8 cellular contexts compared by ENCODE assay signal in the genomic region with DNA sequence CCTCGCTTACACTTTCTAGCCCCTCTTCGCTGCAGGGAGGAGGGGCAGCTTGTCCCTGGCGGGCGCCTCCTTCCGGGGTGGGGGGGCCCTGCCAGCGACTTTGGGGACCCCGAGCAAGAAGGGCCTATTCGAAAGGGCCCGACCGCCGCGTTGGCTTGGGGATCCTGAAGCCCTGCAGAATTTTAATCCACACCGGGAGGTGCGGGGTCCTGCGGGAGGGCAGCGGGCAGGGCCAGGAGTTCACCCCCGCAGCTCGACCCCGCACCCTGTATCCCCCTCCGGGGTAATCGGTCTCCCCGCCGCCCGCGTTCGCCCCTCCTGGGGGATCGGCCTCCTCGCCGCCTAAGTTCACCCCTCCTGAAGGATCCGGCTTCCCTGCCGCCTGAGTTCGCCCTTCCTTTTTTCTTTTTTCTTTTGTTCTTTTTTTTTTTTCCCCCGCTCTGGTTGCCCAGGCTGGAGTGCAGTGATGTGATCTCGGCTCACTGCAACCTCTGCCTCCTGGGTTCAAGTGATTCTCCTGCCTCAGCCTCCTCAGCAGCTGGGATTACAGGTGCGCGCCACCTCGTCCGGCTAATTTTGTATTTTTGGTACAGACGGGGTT. TPM values are rescaled to one million over a fixed set of nuclear protein-coding genes. Genes with fewer than 3 reads are reported as not detected.
A peak's percentile ranks its signal among the peaks of the same experiment; 100 is the strongest.
DNase-seq lines count a peak whose midpoint lies in the region; ATAC-seq and TF ChIP-seq lines count a peak whose summit lies in the region.

No MANE protein-coding gene starts in this region.

- no peak for TF ChIP-seq EP300 in esophagus muscularis mucosa (IDR thresholded peaks at IDR 0.05)

- peaks cover 7% of the 10 kb centered on the region; the same call in 1 of the 2 replicates for H3K4me1 ChIP-seq in SJCRH30
- peaks cover 44 to 72% (median 66%) of the 10 kb centered on the region in 4 donors for H3K4me1 ChIP-seq in esophagus muscularis mucosa
- H3K4me1 ChIP-seq in rectal smooth muscle tissue (ENCODE audit: control insufficient read depth, insufficient read depth, low read length): peaks cover 15% of the 10 kb centered on the region

- TF ChIP-seq CTCF in GM06990 (IDR thresholded peaks at IDR 0.05; ENCODE audit: insufficient read depth, low read length, poor library complexity, severe bottlenecking) (no peak), esophagus muscularis mucosa (IDR thresholded peaks at IDR 0.05) (no peak), omental fat pad (IDR thresholded peaks at IDR 0.05) (no peak)

- H3K36me3 ChIP-seq in GM06990 (ENCODE audit: control insufficient read depth, insufficient read depth, low read length) (peaks cover 3% of the 10 kb centered on the region), SJCRH30 (no peaks in the 10 kb centered on the region), esophagus muscularis mucosa (peaks cover 7 to 23% (median 20%) of the 10 kb centered on the region in 4 donors), rectal smooth muscle tissue (ENCODE audit: control insufficient read depth, insufficient read depth, low read length) (peaks cover 11% of the 10 kb centered on the region)

- no peaks in the 10 kb centered on the region for H3K9me3 ChIP-seq in SJCRH30 (replicated peaks)
- no peaks in the 10 kb centered on the region for H3K9me3 ChIP-seq in esophagus muscularis mucosa

- ATAC-seq in omental fat pad (ENCODE audit: low FRiP score): no peak
- no peak for ATAC-seq in HG02840 (IDR thresholded peaks at IDR 0.05; ENCODE audit: low FRiP score, unreplicated experiment)

- 44% methylated on average over 31 of the region's 39 CpGs for WGBS in esophagus muscularis mucosa

- H3K27ac ChIP-seq in SJCRH30 (no peak overlapping the region), esophagus muscularis mucosa (replicated peaks in 1 of 4) (peak overlapping the region; percentile 91 to 99 (median 94)), rectal smooth muscle tissue (ENCODE audit: low read depth, low read length) (peak overlapping the region; percentile 95)

- TF ChIP-seq POLR2A in esophagus muscularis mucosa (IDR thresholded peaks at IDR 0.05; ENCODE audit: low read depth): no peak
- TF ChIP-seq POLR2A in erythroblast (IDR thresholded peaks at IDR 0.05; ENCODE audit: low read length): no peak

- H3K27me3 ChIP-seq in GM06990 (replicated peaks; ENCODE audit: control insufficient read depth, insufficient read depth, low read length) (no peaks in the 10 kb centered on the region), SJCRH30 (no peaks in the 10 kb centered on the region), esophagus muscularis mucosa (no peaks in the 10 kb centered on the region), rectal smooth muscle tissue (ENCODE audit: control insufficient read depth, insufficient read depth, low read length) (no peaks in the 10 kb centered on the region)

- peak overlapping the region; percentile 68 for H3K9ac ChIP-seq in rectal smooth muscle tissue (ENCODE audit: low read length)

- intact Hi-C loops in esophagus muscularis mucosa (cut with DNase I): no loop called here

- H3K4me3 ChIP-seq in GM06990 (replicated peaks; ENCODE audit: low read depth, low read length): peak overlapping the region; percentile 87
- peak overlapping the region; percentile 65 for H3K4me3 ChIP-seq in SJCRH30
- H3K4me3 ChIP-seq in esophagus muscularis mucosa: peak overlapping the region; percentile 69 to 83 (median 78)
- H3K4me3 ChIP-seq in rectal smooth muscle tissue (ENCODE audit: low read length): peak overlapping the region; percentile 74

- DNase-seq in GM06990 (ENCODE audit: extremely low read depth, insufficient read length): peak; percentile 50
- no peak for DNase-seq in SJCRH30
- DNase-seq in esophagus muscularis mucosa (ENCODE audit: extremely low spot score): no peak
- DNase-seq in HuH-7.5 (ENCODE audit: low spot score): no peak
- DNase-seq in omental fat pad (ENCODE audit: low spot score): no peak
- DNase-seq in erythroblast (lab: John Stamatoyannopoulos, UW): no peak

RNA-seq across cellular contexts. Expression of a gene that starts 0.7 kb away (rescaled TPM):
- total RNA-seq in SJCRH30 (2014; rRNA removed; shearing (Covaris generic)): 6.9 and 9.2 TPM in 2 replicates
- total RNA-seq in esophagus muscularis mucosa (10 to 100 TPM; 43.6 to 85.2 (median 56.3) TPM), omental fat pad (10 to 100 TPM; 29.7 to 51.7 (median 44.8) TPM)

RNA-seq across cellular contexts. Expression of a gene that starts 1.3 kb away (rescaled TPM):
- total RNA-seq in SJCRH30 (2014; rRNA removed; shearing (Covaris generic)): 0.38 TPM in 1 of 2 replicates, not detected in the other
- total RNA-seq in esophagus muscularis mucosa (1 to 10 TPM; 1.9 to 6.0 (median 3.9) TPM), omental fat pad (1 to 10 TPM; 3.7 to 5.5 (median 4.6) TPM)

RNA-seq across cellular contexts. Expression of a gene that starts 44.4 kb away (rescaled TPM):
- total RNA-seq in SJCRH30 (2014; rRNA removed; shearing (Covaris generic)): 33.2 and 34.5 TPM in 2 replicates
- total RNA-seq in esophagus muscularis mucosa (100 to 1,000 TPM; 113 to 267 (median 193) TPM), omental fat pad (100 to 1,000 TPM; 133 to 232 (median 178) TPM)

RNA-seq across cellular contexts. Expression of a gene that starts 55.9 kb away (rescaled TPM):
- 101 and 107 TPM in 2 replicates for total RNA-seq in SJCRH30 (2014; rRNA removed; shearing (Covaris generic))
- total RNA-seq in esophagus muscularis mucosa: 100 to 1,000 TPM in 2 of 4 donors, 10 to 100 TPM in 2; 76.0 to 156 (median 93.7) TPM
- total RNA-seq in omental fat pad: 100 to 1,000 TPM in 1 of 4 donors, 10 to 100 TPM in 3; 66.7 to 107 (median 79.6) TPM
